In the genomic region with DNA sequence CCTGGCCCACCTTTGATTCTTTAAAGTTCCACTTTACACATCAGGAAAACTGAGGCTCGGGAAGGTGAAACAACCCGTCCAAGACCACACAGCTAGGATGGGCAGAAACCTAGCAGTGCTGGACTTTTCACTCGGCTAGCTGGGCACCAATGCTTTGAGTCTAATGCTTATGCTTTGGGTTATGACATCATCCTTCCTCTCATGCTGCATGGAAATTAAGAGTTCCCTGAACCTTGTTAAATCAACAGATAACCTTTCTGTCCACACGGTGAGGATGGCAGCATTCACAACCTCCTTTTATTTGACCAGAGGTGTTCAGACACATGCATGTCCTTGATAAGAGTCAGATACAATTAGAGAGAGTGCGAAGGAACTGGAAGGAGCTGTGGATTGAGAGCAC, we compare ENCODE assay signal across 7 cellular contexts.
"Had no signal": no experiment of that assay in that cellular context is flagged by ENCODE, and none has a peak within 500 bp of the region (broad histone marks: within the 10 kb centered on the region; RNA-seq: fewer than 3 reads in every experiment).

No MANE protein-coding gene starts in this region.

- H3K36me3 ChIP-seq: HAP-1 had no signal

- H3K9ac ChIP-seq: GM23248 had no signal

- H3K4me3 ChIP-seq: GM23248, HAP-1 had no signal

- H3K27ac ChIP-seq: GM23248 had no signal

- H3K9me3 ChIP-seq: HAP-1 had no signal

- H2AFZ ChIP-seq: GM23248 had no signal

- FAIRE-seq: HTR-8/SVneo had no signal

- ATAC-seq: HCT116 had no signal

- DNase-seq: GM23248, GOT3, H7, KBM-7 had no signal

- H3K4me1 ChIP-seq: HAP-1 had no signal
